In genomic region chr2:190469770-190470169, GRCh38 we compare ENCODE assay signal across 1 cellular context.
TF ChIP-seq lines count a peak whose summit lies in the region.

No MANE protein-coding gene starts in this region.

TF ChIP-seq in WTC11, 78 proteins besides CTCF, POLR2A, EP300 and RAD21 (continued from another document):
- TF ChIP-seq FOXP1 (CRISPR knock-in tag; IDR thresholded peaks at IDR 0.05; ENCODE audit: borderline replicate concordance) (no peak), CDX4 (CRISPR knock-in tag; IDR thresholded peaks at IDR 0.05; ENCODE audit: borderline replicate concordance) (no peak), MYBL2 (CRISPR knock-in tag; IDR thresholded peaks at IDR 0.05) (no peak), ZNF281 (CRISPR knock-in tag; IDR thresholded peaks at IDR 0.05) (no peak), KAT7 (CRISPR knock-in tag; IDR thresholded peaks at IDR 0.05; ENCODE audit: borderline replicate concordance) (no peak), CREB1 (CRISPR knock-in tag; IDR thresholded peaks at IDR 0.05) (no peak), NFE2L1 (CRISPR knock-in tag; IDR thresholded peaks at IDR 0.05) (no peak), ZNF219 (CRISPR knock-in tag; IDR thresholded peaks at IDR 0.05; ENCODE audit: borderline replicate concordance) (no peak), USF1 (CRISPR knock-in tag; IDR thresholded peaks at IDR 0.05) (no peak)
